Comparison of ENCODE assay signal across 8 cellular contexts in the genomic region with DNA sequence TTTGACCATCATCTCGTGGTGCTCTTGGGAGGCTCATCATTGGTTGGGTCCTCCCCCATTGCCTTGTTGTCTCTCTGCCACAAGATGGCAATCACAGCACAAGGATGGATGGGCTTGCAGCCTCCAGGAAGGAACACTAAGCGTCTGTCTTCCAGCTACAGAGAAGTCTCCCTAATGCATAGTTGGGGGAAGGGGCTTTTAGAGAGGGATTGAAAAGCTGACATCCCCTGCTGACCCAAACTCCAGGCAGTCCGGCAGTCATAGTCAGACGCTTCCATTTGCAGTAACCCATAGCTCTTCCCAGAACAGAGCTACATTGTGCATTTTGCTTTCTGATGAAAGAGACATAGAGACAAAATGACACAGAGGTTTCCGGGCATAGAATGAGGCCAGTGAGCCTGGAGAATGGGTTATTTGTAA.
DNase-seq lines count a peak whose midpoint lies in the region; ATAC-seq, FAIRE-seq and TF ChIP-seq lines count a peak whose summit lies in the region.

No MANE protein-coding gene starts in this region.

- CTCF ChIA-PET in Panc1 (lab: Charles Lee) = interaction anchor here (0.7 to 1.1 kb wide), 7 partner anchors 40 to 839 kb away, joined by 3 to 12 read pairs (median 4); no protein-coding TSS in a partner anchor

- peaks cover 31% of the 10 kb centered on the region for H3K4me1 ChIP-seq in HUES6 (ENCODE audit: control insufficient read depth, insufficient read depth, low read length)
- H3K4me1 ChIP-seq in Panc1 (ENCODE audit: control insufficient read depth, insufficient read depth, low read length) = no peaks in the 10 kb centered on the region
- no peaks in the 10 kb centered on the region for H3K4me1 ChIP-seq in adrenal gland (replicated peaks in 1 of 2)
- H3K4me1 ChIP-seq in right cardiac atrium (ENCODE audit: control insufficient read depth, insufficient read depth, low read length) = no peaks in the 10 kb centered on the region
- H3K4me1 ChIP-seq in small intestine (ENCODE audit: control insufficient read depth in 2 of 2, insufficient read depth in 1 of 2, low read depth in 1 of 2, low read length in 1 of 2) = no peaks in the 10 kb centered on the region

- H3K27ac ChIP-seq in HUES6 (ENCODE audit: low read depth, low read length) (no peak overlapping the region), Panc1 (ENCODE audit: low read length) (no peak overlapping the region), adrenal gland (no peak overlapping the region), right cardiac atrium (ENCODE audit: low read length) (no peak overlapping the region), small intestine (ENCODE audit: low read depth in 1 of 2, low read length in 1 of 2) (no peak overlapping the region)

- no peak overlapping the region for H3K9ac ChIP-seq in HUES6 (ENCODE audit: low read length)

- in situ Hi-C loops in Panc1 (cut with HindIII; ENCODE audit: low pct_unique_long_range_greater_than_20kb, low sequenced_read_pairs) = no loop called here

- H3K27me3 ChIP-seq in HUES6 (ENCODE audit: control insufficient read depth, insufficient read depth, low read length) = no peaks in the 10 kb centered on the region
- H3K27me3 ChIP-seq in Panc1 (ENCODE audit: control insufficient read depth, insufficient read depth, low read length) = peaks cover 5% of the 10 kb centered on the region; the same call in 1 of the 2 replicates
- no peaks in the 10 kb centered on the region for H3K27me3 ChIP-seq in adrenal gland
- H3K27me3 ChIP-seq in right cardiac atrium (ENCODE audit: control insufficient read depth, insufficient read depth) = no peaks in the 10 kb centered on the region
- H3K27me3 ChIP-seq in small intestine (ENCODE audit: control insufficient read depth in 2 of 2, insufficient read depth in 2 of 2, low read length in 2 of 2) = no peaks in the 10 kb centered on the region

- TF ChIP-seq POLR2A in adrenal gland (IDR thresholded peaks at IDR 0.05) = no peak

- H3K4me3 ChIP-seq in HUES6 (ENCODE audit: low read depth, low read length) (0 out of 2 replicates have a peak overlapping the region, but pooled peaks have one; percentile 1), Panc1 (ENCODE audit: low read depth in 2 of 2, low read length in 2 of 2) (no peak overlapping the region), adrenal gland (no peak overlapping the region), right cardiac atrium (ENCODE audit: low read length) (no peak overlapping the region), small intestine (ENCODE audit: low read depth in 1 of 2, low read length in 2 of 2) (no peak overlapping the region)

- DNase-seq in ELF-1 (ENCODE audit: low read depth, low spot score) (peak; percentile 83), Panc1 (ENCODE audit: low read depth, low spot score) (peak; percentile 28), adrenal gland (peak; percentile 31 to 76 (median 37)), right cardiac atrium (peak in 2 of 3 donors; percentile 31 to 49), small intestine (peak; percentile 33), cortex of kidney (lab: John Stamatoyannopoulos, UW) (no peak)

- no TSS peak for BruUV-seq in Panc1 (replicated peaks; lab: Mats Ljungman, UMichigan)

- FAIRE-seq in small intestine (lab: Jason Lieb, UNC) = no peak

- H3K9me3 ChIP-seq in HUES6 (ENCODE audit: control insufficient read depth, insufficient read depth, low read depth, low read length) (no peaks in the 10 kb centered on the region), Panc1 (ENCODE audit: control insufficient read depth, insufficient read depth, low read depth, low read length) (no peaks in the 10 kb centered on the region), adrenal gland (replicated peaks in 1 of 3) (no peaks in the 10 kb centered on the region), right cardiac atrium (ENCODE audit: control insufficient read depth, low read length) (no peaks in the 10 kb centered on the region), small intestine (ENCODE audit: control insufficient read depth, low read depth) (no peaks in the 10 kb centered on the region)

- ATAC-seq in Panc1 = peak; percentile 94
- peak; percentile 83 to 93 for ATAC-seq in right cardiac atrium
- ATAC-seq in HG02938 (IDR thresholded peaks at IDR 0.05; ENCODE audit: unreplicated experiment) = no peak

- TF ChIP-seq CTCF in Panc1 (IDR thresholded peaks at IDR 0.05) (peak; percentile 87), adrenal gland (IDR thresholded peaks at IDR 0.05) (peak in 5 of 6 experiments; percentile 33 to 65 (median 51))

- POLR2A ChIA-PET in Panc1 (lab: Charles Lee) = interaction anchor here (0.6 kb wide), 1 partner anchor 84 kb away, joined by 6 read pairs; no protein-coding TSS in a partner anchor

- H3K36me3 ChIP-seq in HUES6 (ENCODE audit: control insufficient read depth, insufficient read depth, low read length) (no peaks in the 10 kb centered on the region), Panc1 (ENCODE audit: control insufficient read depth, insufficient read depth, low read length) (no peaks in the 10 kb centered on the region; the same call in 1 of the 2 replicates), adrenal gland (replicated peaks in 1 of 2) (no peaks in the 10 kb centered on the region), small intestine (ENCODE audit: control insufficient read depth in 2 of 2, insufficient read depth in 2 of 2, low read length in 2 of 2) (no peaks in the 10 kb centered on the region)

- intact Hi-C loops in Panc1 (cut with micrococcal nuclease; ENCODE audit: unreplicated experiment) = loop anchor here (2.0 to 10.0 kb wide), 3 partner anchors 163 to 733 kb away; no protein-coding TSS in a partner anchor
- intact Hi-C loops in adrenal gland (cut with DNase I) = no loop called here
- intact Hi-C loops in right cardiac atrium (cut with DNase I) = loop anchor here in 3 of 4 donors (5.0 to 10.0 kb wide), 3 partner anchors 163 to 736 kb away; no protein-coding TSS in a partner anchor

- WGBS in adrenal gland, 4 donors = 15 to 31% (median 18%) methylated on average over 5 of the region's 5 CpGs
- WGBS in right cardiac atrium = 20% methylated on average over 5 of the region's 5 CpGs
- 34 to 46% (median 36%) methylated on average over 5 of the region's 5 CpGs for WGBS in small intestine, 3 donors

Comparison
In these comparisons a context has a peak if more than half of its experiments do, and no peak if none do; other contexts are left out.
1. intact Hi-C loops: an anchor here in Panc1 (2.0 to 10.0 kb wide) and right cardiac atrium (5.0 to 10.0 kb wide); none called in adrenal gland.